9 cellular contexts compared by ENCODE assay signal in genomic region chr17:74852237-74853047, GRCh38. TPM values are rescaled to one million over a fixed set of nuclear protein-coding genes. Genes with fewer than 3 reads are reported as not detected.
DNase-seq lines count a peak whose midpoint lies in the region; ATAC-seq and TF ChIP-seq lines count a peak whose summit lies in the region.
"Had no signal": no experiment of that assay in that cellular context is flagged by ENCODE, and none has a peak within 500 bp of the region (broad histone marks: within the 10 kb centered on the region; RNA-seq: fewer than 3 reads in every experiment).

No MANE protein-coding gene starts in this region.

- in situ Hi-C loops in GM23248 (cut with MboI): no loop called here

- H3K36me3 ChIP-seq in GM23248 (ENCODE audit: low read depth): no peaks in the 10 kb centered on the region
- H3K36me3 ChIP-seq in smooth muscle cell (ENCODE audit: low read depth): no peaks in the 10 kb centered on the region

- H3K9ac ChIP-seq in GM23248: no peak overlapping the region
- no peak overlapping the region for H3K9ac ChIP-seq in smooth muscle cell (ENCODE audit: low read depth)
- H3K9ac ChIP-seq: parathyroid adenoma had no signal

- H3K4me2 ChIP-seq in GM23248 (ENCODE audit: unreplicated experiment) (no peak overlapping the region), smooth muscle cell (peak overlapping the region; percentile 75)

- no peak overlapping the region for H3K4me3 ChIP-seq in GM23248
- no peak overlapping the region for H3K4me3 ChIP-seq in smooth muscle cell
- H3K4me3 ChIP-seq in dorsolateral prefrontal cortex: peak overlapping the region in 4 of 59 donors; percentile 2 to 26 (median 12)

- no peaks in the 10 kb centered on the region for H4K20me1 ChIP-seq in GM23248 (ENCODE audit: insufficient read depth)
- no peaks in the 10 kb centered on the region for H4K20me1 ChIP-seq in smooth muscle cell (ENCODE audit: low read depth)

- peak; percentile 45 for DNase-seq in GM23248
- DNase-seq in WTC11 (ENCODE audit: low spot score): peak; percentile 89
- DNase-seq in effector CD4-positive, alpha-beta T cell: peak; percentile 19
- DNase-seq in smooth muscle cell (lab: John Stamatoyannopoulos, UW; ENCODE audit: unreplicated experiment): no peak
- no peak for DNase-seq in HCEC 1CT
- no peak for DNase-seq in dorsolateral prefrontal cortex
- no peak for DNase-seq in OCI-M1 (lab: John Stamatoyannopoulos, UW)

- peaks cover 64% of the 10 kb centered on the region for H3K27me3 ChIP-seq in GM23248 (replicated peaks; ENCODE audit: insufficient read depth)
- peaks cover 82% of the 10 kb centered on the region for H3K27me3 ChIP-seq in smooth muscle cell (ENCODE audit: low read depth)
- H3K27me3 ChIP-seq in dorsolateral prefrontal cortex: peaks cover 0 to 58% (median 34%) of the 10 kb centered on the region in 45 donors

- H3K4me1 Mint-ChIP-seq in WTC11: peaks cover 9% of the 10 kb centered on the region

- H3K79me2 ChIP-seq in GM23248 (ENCODE audit: insufficient read depth) (no peaks in the 10 kb centered on the region), smooth muscle cell (ENCODE audit: low read depth) (no peaks in the 10 kb centered on the region)
- H3K79me2 ChIP-seq: parathyroid adenoma had no signal

- no peaks in the 10 kb centered on the region for H3K36me3 Mint-ChIP-seq in WTC11

- 6 to 8% methylated on average over 22 to 41 of the region's 76 CpGs for WGBS in GM23248 (ENCODE audit: low coverage in 1 of 2, low lambda C conversion rate in 2 of 2, missing lambda C conversion rate in 2 of 2), 2 experiments
- WGBS in smooth muscle cell (ENCODE audit: low lambda C conversion rate): 18% methylated on average over 58 of the region's 76 CpGs

- H3K27ac Mint-ChIP-seq in WTC11: no peak overlapping the region

- POLR2A ChIA-PET in WTC11 (lab: Charles Lee): interaction anchor here (0.5 to 1.8 kb wide), 6 partner anchors 9 to 79 kb away, joined by 5 to 9 read pairs (median 6); partner anchors contain the start of gene FDXR

- H3K9me3 ChIP-seq in GM23248 (ENCODE audit: low read depth): no peaks in the 10 kb centered on the region
- no peaks in the 10 kb centered on the region for H3K9me3 ChIP-seq in smooth muscle cell (replicated peaks; ENCODE audit: low read depth)

- H3K4me1 ChIP-seq in GM23248 (ENCODE audit: insufficient read depth): no peaks in the 10 kb centered on the region
- peaks cover 7% of the 10 kb centered on the region for H3K4me1 ChIP-seq in smooth muscle cell (ENCODE audit: low read depth)
- H3K4me1 ChIP-seq: parathyroid adenoma had no signal

- H3K4me3 Mint-ChIP-seq in WTC11: peak overlapping the region; percentile 79

- no peaks in the 10 kb centered on the region for H3K9me3 Mint-ChIP-seq in WTC11

- no peaks in the 10 kb centered on the region for H3K9me2 ChIP-seq in GM23248 (ENCODE audit: insufficient read depth)

- H3K27ac ChIP-seq in GM23248 (no peak overlapping the region), smooth muscle cell (ENCODE audit: low read depth) (no peak overlapping the region), dorsolateral prefrontal cortex (peak overlapping the region in 1 of 59 donors; percentile 91)
- H3K27ac ChIP-seq: parathyroid adenoma had no signal

- CTCF ChIA-PET in WTC11 (lab: Charles Lee): interaction anchor here (0.6 to 12.3 kb wide), 25 partner anchors 9 to 339 kb away, joined by 3 to 347 read pairs (median 7); partner anchors contain the start of genes FDXR, GRIN2C, NAT9 and OTOP2

- H2AFZ ChIP-seq in GM23248: no peak overlapping the region
- no peak overlapping the region for H2AFZ ChIP-seq in smooth muscle cell (ENCODE audit: low read depth)
- H2AFZ ChIP-seq: parathyroid adenoma had no signal

- intact Hi-C loops in dorsolateral prefrontal cortex (cut with DNase I): no loop called here

- ATAC-seq in WTC11 (peak; percentile 90), GM21526 (IDR thresholded peaks at IDR 0.05; ENCODE audit: low FRiP score, unreplicated experiment) (no peak)

- TF ChIP-seq CTCF in WTC11 (IDR thresholded peaks at IDR 0.05): no peak
- TF ChIP-seq CTCF in smooth muscle cell (IDR thresholded peaks at IDR 0.05; ENCODE audit: borderline replicate concordance, insufficient read depth, poor library complexity, severe bottlenecking): no peak
- TF ChIP-seq CTCF in dorsolateral prefrontal cortex (IDR thresholded peaks at IDR 0.05 in 54 of 56, conservative IDR thresholded peaks at IDR 0.05 in 2 of 56; ENCODE audit: low read depth in 1 of 56, partially characterized antibody in 56 of 56): no peak

- H3F3A ChIP-seq in GM23248 (ENCODE audit: insufficient read depth) (no peaks in the 10 kb centered on the region), smooth muscle cell (ENCODE audit: low read depth) (no peaks in the 10 kb centered on the region)

- H3K27me3 Mint-ChIP-seq in WTC11 (ENCODE audit: low read depth): peaks cover 91% of the 10 kb centered on the region

TF ChIP-seq in WTC11, 78 proteins besides CTCF, POLR2A, EP300 and RAD21 (continues in another document):
- TF ChIP-seq ZNF512 (CRISPR knock-in tag; IDR thresholded peaks at IDR 0.05; ENCODE audit: borderline replicate concordance) (no peak), PRRX2 (CRISPR knock-in tag; IDR thresholded peaks at IDR 0.05) (no peak), TEAD1 (CRISPR knock-in tag; IDR thresholded peaks at IDR 0.05) (peak; percentile 99), FOXP1 (CRISPR knock-in tag; IDR thresholded peaks at IDR 0.05; ENCODE audit: borderline replicate concordance) (peak; percentile 99), ZNF396 (CRISPR knock-in tag; IDR thresholded peaks at IDR 0.05; ENCODE audit: borderline replicate concordance) (no peak), HMGA2 (CRISPR knock-in tag; IDR thresholded peaks at IDR 0.05) (no peak), JUN (CRISPR knock-in tag; IDR thresholded peaks at IDR 0.05) (peak; percentile 98; the same call in 1 of the 2 replicates), JAZF1 (CRISPR knock-in tag; IDR thresholded peaks at IDR 0.05) (no peak), MAX (CRISPR knock-in tag; IDR thresholded peaks at IDR 0.05) (peak; percentile 98)
- TF ChIP-seq, protein P1, sequence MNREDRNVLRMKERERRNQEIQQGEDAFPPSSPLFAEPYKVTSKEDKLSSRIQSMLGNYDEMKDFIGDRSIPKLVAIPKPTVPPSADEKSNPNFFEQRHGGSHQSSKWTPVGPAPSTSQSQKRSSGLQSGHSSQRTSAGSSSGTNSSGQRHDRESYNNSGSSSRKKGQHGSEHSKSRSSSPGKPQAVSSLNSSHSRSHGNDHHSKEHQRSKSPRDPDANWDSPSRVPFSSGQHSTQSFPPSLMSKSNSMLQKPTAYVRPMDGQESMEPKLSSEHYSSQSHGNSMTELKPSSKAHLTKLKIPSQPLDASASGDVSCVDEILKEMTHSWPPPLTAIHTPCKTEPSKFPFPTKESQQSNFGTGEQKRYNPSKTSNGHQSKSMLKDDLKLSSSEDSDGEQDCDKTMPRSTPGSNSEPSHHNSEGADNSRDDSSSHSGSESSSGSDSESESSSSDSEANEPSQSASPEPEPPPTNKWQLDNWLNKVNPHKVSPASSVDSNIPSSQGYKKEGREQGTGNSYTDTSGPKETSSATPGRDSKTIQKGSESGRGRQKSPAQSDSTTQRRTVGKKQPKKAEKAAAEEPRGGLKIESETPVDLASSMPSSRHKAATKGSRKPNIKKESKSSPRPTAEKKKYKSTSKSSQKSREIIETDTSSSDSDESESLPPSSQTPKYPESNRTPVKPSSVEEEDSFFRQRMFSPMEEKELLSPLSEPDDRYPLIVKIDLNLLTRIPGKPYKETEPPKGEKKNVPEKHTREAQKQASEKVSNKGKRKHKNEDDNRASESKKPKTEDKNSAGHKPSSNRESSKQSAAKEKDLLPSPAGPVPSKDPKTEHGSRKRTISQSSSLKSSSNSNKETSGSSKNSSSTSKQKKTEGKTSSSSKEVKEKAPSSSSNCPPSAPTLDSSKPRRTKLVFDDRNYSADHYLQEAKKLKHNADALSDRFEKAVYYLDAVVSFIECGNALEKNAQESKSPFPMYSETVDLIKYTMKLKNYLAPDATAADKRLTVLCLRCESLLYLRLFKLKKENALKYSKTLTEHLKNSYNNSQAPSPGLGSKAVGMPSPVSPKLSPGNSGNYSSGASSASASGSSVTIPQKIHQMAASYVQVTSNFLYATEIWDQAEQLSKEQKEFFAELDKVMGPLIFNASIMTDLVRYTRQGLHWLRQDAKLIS (CRISPR knock-in tag; IDR thresholded peaks at IDR 0.05; ENCODE audit: borderline replicate concordance): peak; percentile 42; the same call in 1 of the 2 replicates

RNA-seq across cellular contexts. Expression of gene GRIN2C, which starts 7.2 kb away (rescaled TPM):
- total RNA-seq in GM23248 (2014; rRNA removed; shearing (Covaris generic)): not detected in 2 replicates
- polyA plus RNA-seq in GM23248 (2016; fragmentation: Nextera tagmentation; extraction: Ambion mirVana) (not detected in 2 replicates), smooth muscle cell (0.30 and 0.32 TPM in 2 replicates)
- total RNA-seq in WTC11 (2021) (0.14 to 0.31 TPM (median 0.23 TPM) in 3 replicates), smooth muscle cell (0.13 TPM in 2 replicates), dorsolateral prefrontal cortex (10 to 100 TPM; 10.3 to 74.2 (median 26.7) TPM)

RNA-seq across cellular contexts. Expression of gene FDXR, which starts 20.4 kb away (rescaled TPM):
- total RNA-seq in GM23248 (2014; rRNA removed; shearing (Covaris generic)): 19.0 and 21.2 TPM in 2 replicates
- polyA plus RNA-seq in GM23248 (2016; fragmentation: Nextera tagmentation; extraction: Ambion mirVana): 14.2 and 15.3 TPM in 2 replicates
- 46.5 to 52.8 TPM (median 49.7 TPM) in 3 replicates for total RNA-seq in WTC11 (2021)
- total RNA-seq in smooth muscle cell: 5.6 and 10.4 TPM in 2 replicates
- 18.7 and 22.1 TPM in 2 replicates for polyA plus RNA-seq in smooth muscle cell
- total RNA-seq in dorsolateral prefrontal cortex: 10 to 100 TPM in 57 of 120 experiments, 1 to 10 TPM in 63; 4.2 to 20.9 (median 9.9) TPM

RNA-seq across cellular contexts. Expression of gene FADS6, which starts 41.0 kb away (rescaled TPM):
- not detected in 2 replicates for total RNA-seq in GM23248 (2014; rRNA removed; shearing (Covaris generic))
- polyA plus RNA-seq in GM23248 (2016; fragmentation: Nextera tagmentation; extraction: Ambion mirVana) (not detected in 2 replicates), smooth muscle cell (not detected in 2 replicates)
- total RNA-seq in WTC11 (2021) (1.1 to 2.2 TPM (median 1.2 TPM) in 3 replicates), smooth muscle cell (0.22 TPM in 1 of 2 replicates, not detected in the other), dorsolateral prefrontal cortex (10 to 100 TPM in 115 of 120 experiments, 1 to 10 TPM in 5; 4.6 to 28.7 (median 17.6) TPM)

Comparison
In these comparisons a context has a peak if more than half of its experiments do, and no peak if none do; other contexts are left out.
1. DNase-seq: peak in GM23248 (single experiment), WTC11 (single experiment) and effector CD4-positive, alpha-beta T cell (single experiment); none in smooth muscle cell (single experiment), HCEC 1CT (single experiment), dorsolateral prefrontal cortex (0 of 10) and OCI-M1 (single experiment).